8 cellular contexts compared by ENCODE assay signal in genomic region chr13:110319774-110320509, GRCh38. TPM values are rescaled to one million over a fixed set of nuclear protein-coding genes. Genes with fewer than 3 reads are reported as not detected.
DNase-seq lines count a peak whose midpoint lies in the region; ATAC-seq and TF ChIP-seq lines count a peak whose summit lies in the region.

No MANE protein-coding gene starts in this region.

- intact Hi-C loops in prostate gland (cut with DNase I) = no loop called here

- H3K9me3 ChIP-seq in prostate gland = no peaks in the 10 kb centered on the region

- H3K4me3 ChIP-seq in epithelial cell of esophagus (ENCODE audit: low read length) (no peak overlapping the region), prostate gland (no peak overlapping the region)

- H3K4me1 ChIP-seq in prostate gland (replicated peaks) = no peaks in the 10 kb centered on the region

- DNase-seq in COLO829 (ENCODE audit: low spot score) (peak; percentile 84), NCI-H774 (lab: John Stamatoyannopoulos, UW) (peak; percentile 43), epithelial cell of esophagus (ENCODE audit: low read depth) (peak; percentile 83), prostate gland (ENCODE audit: low spot score) (no peak), SK-N-DZ (ENCODE audit: low spot score) (no peak)
- DNase-seq in central memory CD4-positive, alpha-beta T cell = no peak

- TF ChIP-seq CTCF in epithelial cell of esophagus (IDR thresholded peaks at IDR 0.05; ENCODE audit: insufficient read depth, low read depth, low read length, missing control alignments) (no peak), prostate gland (IDR thresholded peaks at IDR 0.05) (no peak)

- ATAC-seq in GM19467 (IDR thresholded peaks at IDR 0.05; ENCODE audit: unreplicated experiment) = no peak
- ATAC-seq in HG03280 (IDR thresholded peaks at IDR 0.05; ENCODE audit: unreplicated experiment) = no peak

- 51% methylated on average over 19 of the region's 19 CpGs for WGBS in prostate gland

- H3K27me3 ChIP-seq in prostate gland (replicated peaks; ENCODE audit: insufficient read depth) = no peaks in the 10 kb centered on the region

- H3K27ac ChIP-seq in prostate gland = peak overlapping the region; percentile 28 to 62

- TF ChIP-seq POLR2A in prostate gland (IDR thresholded peaks at IDR 0.05) = no peak

- H3K36me3 ChIP-seq in prostate gland = no peaks in the 10 kb centered on the region

RNA-seq across cellular contexts. Expression of gene COL4A2, which starts 12.9 kb away (rescaled TPM):
- 100 to 1,000 TPM in 1 of 2 donors, 10 to 100 TPM in 1; 82.8 to 193 TPM for total RNA-seq in prostate gland
- 65.4 and 81.9 TPM in 2 replicates for polyA plus RNA-seq in SK-N-DZ (2014; cell fraction: cytosol; rRNA removed)
- 108 and 116 TPM in 2 replicates for polyA plus RNA-seq in SK-N-DZ (2014; cell fraction: nucleus; rRNA removed)

RNA-seq across cellular contexts. Expression of gene COL4A1, which starts 13.0 kb away (rescaled TPM):
- 100 to 1,000 TPM in 1 of 2 donors, 10 to 100 TPM in 1; 37.3 to 132 TPM for total RNA-seq in prostate gland
- polyA plus RNA-seq in SK-N-DZ (2014; cell fraction: cytosol; rRNA removed) = 47.5 and 48.2 TPM in 2 replicates
- polyA plus RNA-seq in SK-N-DZ (2014; cell fraction: nucleus; rRNA removed) = 44.8 and 49.1 TPM in 2 replicates

Comparison
In these comparisons a context has a peak if more than half of its experiments do, and no peak if none do; other contexts are left out.
1. DNase-seq: peak in COLO829 (single experiment), NCI-H774 (single experiment) and epithelial cell of esophagus (single experiment); none in prostate gland (single experiment), central memory CD4-positive, alpha-beta T cell (single experiment) and SK-N-DZ (single experiment).